Comparison of ENCODE assay signal across 8 cellular contexts in genomic region chr10:18400201-18400910, GRCh38.
DNase-seq lines count a peak whose midpoint lies in the region; ATAC-seq and TF ChIP-seq lines count a peak whose summit lies in the region.

No MANE protein-coding gene starts in this region.

- no peaks in the 10 kb centered on the region for H3K9me3 Mint-ChIP-seq in activated T-helper 2 cell treated with anti-CD3 and anti-CD28 coated beads, Interferon-gamma antibody, Interleukin-2, Interleukin-4, amounts not matched to agents 10 μg/mL and 5 μg/mL and 100 μg/mL, durations not matched to agents 14 hours and 24 hours and 36 hours

- H3K27ac ChIP-seq in cardiac muscle cell (no peak overlapping the region), left lung (no peak overlapping the region)

- intact Hi-C loops in cardiac septum (cut with DNase I) (no loop called here), left lung (cut with DNase I) (no loop called here)
- intact Hi-C loops in activated T-helper 2 cell treated with anti-CD3 and anti-CD28 coated beads, Interferon-gamma antibody, Interleukin-2, Interleukin-4, amounts not matched to agents 10 μg/mL and 5 μg/mL and 100 μg/mL, durations not matched to agents 14 hours and 24 hours and 36 hours (cut with micrococcal nuclease), result loop anchor here (5.0 kb wide), 1 partner anchor 257 kb away; the partner anchor contains the start of gene ARL5B

- peaks cover 25% of the 10 kb centered on the region for H3K27me3 Mint-ChIP-seq in activated T-helper 2 cell treated with anti-CD3 and anti-CD28 coated beads, Interferon-gamma antibody, Interleukin-2, Interleukin-4, amounts not matched to agents 10 μg/mL and 5 μg/mL and 100 μg/mL, durations not matched to agents 14 hours and 24 hours and 36 hours (ENCODE audit: low read depth)

- H3K36me3 ChIP-seq in cardiac muscle cell (no peaks in the 10 kb centered on the region), left lung (no peaks in the 10 kb centered on the region)

- peak; percentile 71 for ATAC-seq in HG03521 (IDR thresholded peaks at IDR 0.05; ENCODE audit: unreplicated experiment)
- ATAC-seq in left lung, result peak; percentile 85

- H3K4me3 Mint-ChIP-seq in activated T-helper 2 cell treated with anti-CD3 and anti-CD28 coated beads, Interferon-gamma antibody, Interleukin-2, Interleukin-4, amounts not matched to agents 10 μg/mL and 5 μg/mL and 100 μg/mL, durations not matched to agents 14 hours and 24 hours and 36 hours (ENCODE audit: low read depth), result peak overlapping the region; percentile 76

- H3K27me3 ChIP-seq in cardiac muscle cell, result no peaks in the 10 kb centered on the region
- H3K27me3 ChIP-seq in left lung, result peaks cover 0 to 23% of the 10 kb centered on the region in 2 donors

- H3K9me3 ChIP-seq in cardiac muscle cell (ENCODE audit: low read depth) (no peaks in the 10 kb centered on the region), left lung (no peaks in the 10 kb centered on the region)

- H3K4me1 ChIP-seq in cardiac muscle cell (ENCODE audit: low read depth), result peaks cover 20% of the 10 kb centered on the region
- peaks cover 0 to 8% of the 10 kb centered on the region in 2 donors for H3K4me1 ChIP-seq in left lung

- no peaks in the 10 kb centered on the region for H3K36me3 Mint-ChIP-seq in activated T-helper 2 cell treated with anti-CD3 and anti-CD28 coated beads, Interferon-gamma antibody, Interleukin-2, Interleukin-4, amounts not matched to agents 10 μg/mL and 5 μg/mL and 100 μg/mL, durations not matched to agents 14 hours and 24 hours and 36 hours (ENCODE audit: low read depth)

- H3K27ac Mint-ChIP-seq in activated T-helper 2 cell treated with anti-CD3 and anti-CD28 coated beads, Interferon-gamma antibody, Interleukin-2, Interleukin-4, amounts not matched to agents 10 μg/mL and 5 μg/mL and 100 μg/mL, durations not matched to agents 14 hours and 24 hours and 36 hours, result peak overlapping the region; percentile 54

- TF ChIP-seq CTCF in cardiac muscle cell (IDR thresholded peaks at IDR 0.05; ENCODE audit: low read depth, low read length) (no peak), left lung (IDR thresholded peaks at IDR 0.05) (no peak)

- H3K4me1 Mint-ChIP-seq in activated T-helper 2 cell treated with anti-CD3 and anti-CD28 coated beads, Interferon-gamma antibody, Interleukin-2, Interleukin-4, amounts not matched to agents 10 μg/mL and 5 μg/mL and 100 μg/mL, durations not matched to agents 14 hours and 24 hours and 36 hours (ENCODE audit: low read depth), result peaks cover 10% of the 10 kb centered on the region

- DNase-seq in cardiac muscle cell (ENCODE audit: low read depth in 1 of 2, low spot score in 1 of 2) (no peak), cardiac septum (ENCODE audit: low spot score) (no peak), left lung (no peak), HT-29 (ENCODE audit: low spot score) (no peak), COLO668 (lab: John Stamatoyannopoulos, UW; ENCODE audit: unreplicated experiment) (no peak)
- DNase-seq in activated T-helper 2 cell treated with anti-CD3 and anti-CD28 coated beads, Interferon-gamma antibody, Interleukin-2, Interleukin-4, amounts not matched to agents 10 μg/mL and 5 μg/mL and 100 μg/mL, durations not matched to agents 14 hours and 24 hours and 36 hours (ENCODE audit: low spot score), result peak; percentile 18
- DNase-seq in activated effector memory CD4-positive, alpha-beta T cell treated with anti-CD3 and anti-CD28 coated beads, Interleukin-2, amount 50 U/mL, for 16 hours, result no peak

- H3K4me3 ChIP-seq in cardiac muscle cell (peak overlapping the region; percentile 18), left lung (no peak overlapping the region)
